20 cellular contexts compared by ENCODE assay signal in the genomic region with DNA sequence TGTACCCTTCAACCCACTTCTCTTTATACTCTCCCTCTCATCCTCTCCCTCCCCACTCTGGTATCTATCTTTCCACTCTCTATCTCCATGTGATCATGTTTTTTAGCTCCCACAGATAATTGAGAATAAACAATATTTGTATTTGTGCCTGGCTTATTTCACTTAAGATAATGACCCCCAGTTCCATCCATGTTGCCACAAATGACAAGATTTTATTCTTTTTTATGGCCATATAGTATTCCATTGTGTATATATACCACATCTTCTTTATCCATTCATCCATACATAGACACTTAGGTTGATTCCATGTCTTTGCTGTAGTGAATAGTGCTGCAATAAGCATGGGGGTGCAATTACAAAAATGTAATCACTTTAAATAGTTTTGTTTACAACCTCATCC.
A peak's percentile ranks its signal among the peaks of the same experiment; 100 is the strongest.
DNase-seq lines count a peak whose midpoint lies in the region; ATAC-seq lines count a peak whose summit lies in the region.
"Had no signal": no experiment of that assay in that cellular context is flagged by ENCODE, and none has a peak within 500 bp of the region (broad histone marks: within the 10 kb centered on the region; RNA-seq: fewer than 3 reads in every experiment).

No MANE protein-coding gene starts in this region.

- POLR2A ChIA-PET in activated CD8-positive, alpha-beta T cell treated with anti-CD3 and anti-CD28 coated beads, Interleukin-2, amount 10 ng/mL, durations not matched to agents 7 days and 5 days (lab: Charles Lee) = no interaction called here

- peaks cover 3% of the 10 kb centered on the region for H3K9me3 Mint-ChIP-seq in T-helper 1 cell treated with Interleukin-12 subunit alpha and Interleukin-12 subunit beta and Interleukin-4 antibody, amounts not matched to agents 30 μg/mL and 1 μg/mL, for 36 hours
- no peaks in the 10 kb centered on the region for H3K9me3 Mint-ChIP-seq in activated naive CD4-positive, alpha-beta T cell treated with anti-CD3 and anti-CD28 coated beads, Interleukin-2, amount 50 U/mL, for 24 hours
- H3K9me3 Mint-ChIP-seq in activated naive CD4-positive, alpha-beta T cell treated with anti-CD3 and anti-CD28 coated beads, Interleukin-2, amount 10 ng/mL, durations not matched to agents 7 days and 5 days = peaks cover 10% of the 10 kb centered on the region
- H3K9me3 Mint-ChIP-seq in activated CD8-positive, alpha-beta T cell treated with anti-CD3 and anti-CD28 coated beads, Interleukin-2, amount 10 ng/mL, durations not matched to agents 7 days and 5 days (ENCODE audit: insufficient read depth) = peaks cover 15% of the 10 kb centered on the region
- H3K9me3 Mint-ChIP-seq: CD8-positive, alpha-beta T cell had no signal

- H3K36me3 Mint-ChIP-seq in T-helper 1 cell treated with Interleukin-12 subunit alpha and Interleukin-12 subunit beta and Interleukin-4 antibody, amounts not matched to agents 30 μg/mL and 1 μg/mL, for 36 hours (ENCODE audit: low read depth) = peaks cover 17% of the 10 kb centered on the region
- H3K36me3 Mint-ChIP-seq in activated naive CD4-positive, alpha-beta T cell treated with anti-CD3 and anti-CD28 coated beads, Interleukin-2, amount 50 U/mL, for 24 hours = peaks cover 2% of the 10 kb centered on the region
- H3K36me3 Mint-ChIP-seq in activated naive CD4-positive, alpha-beta T cell treated with anti-CD3 and anti-CD28 coated beads, Interleukin-2, amount 10 ng/mL, durations not matched to agents 7 days and 5 days = peaks cover 48% of the 10 kb centered on the region
- peaks cover 35% of the 10 kb centered on the region for H3K36me3 Mint-ChIP-seq in activated CD8-positive, alpha-beta T cell treated with anti-CD3 and anti-CD28 coated beads, Interleukin-2, amount 10 ng/mL, durations not matched to agents 7 days and 5 days (ENCODE audit: low read depth)
- H3K36me3 Mint-ChIP-seq: CD8-positive, alpha-beta T cell had no signal

- CTCF ChIA-PET in activated naive CD4-positive, alpha-beta T cell treated with anti-CD3 and anti-CD28 coated beads, Interleukin-2, amount 10 ng/mL, durations not matched to agents 7 days and 5 days (lab: Charles Lee) = interaction anchor here (0.7 kb wide), 1 partner anchor 94 kb away, joined by 3 read pairs; no protein-coding TSS in a partner anchor
- CTCF ChIA-PET in activated CD8-positive, alpha-beta T cell treated with anti-CD3 and anti-CD28 coated beads, Interleukin-2, amount 10 ng/mL, durations not matched to agents 7 days and 5 days (lab: Charles Lee) = no interaction called here

- no peaks in the 10 kb centered on the region for H3K27me3 Mint-ChIP-seq in T-helper 1 cell treated with Interleukin-12 subunit alpha and Interleukin-12 subunit beta and Interleukin-4 antibody, amounts not matched to agents 30 μg/mL and 1 μg/mL, for 36 hours (ENCODE audit: low read depth)
- H3K27me3 Mint-ChIP-seq in activated naive CD4-positive, alpha-beta T cell treated with anti-CD3 and anti-CD28 coated beads, Interleukin-2, amount 50 U/mL, for 24 hours = no peaks in the 10 kb centered on the region
- H3K27me3 Mint-ChIP-seq in activated naive CD4-positive, alpha-beta T cell treated with anti-CD3 and anti-CD28 coated beads, Interleukin-2, amount 10 ng/mL, durations not matched to agents 7 days and 5 days = no peaks in the 10 kb centered on the region
- no peaks in the 10 kb centered on the region for H3K27me3 Mint-ChIP-seq in activated CD8-positive, alpha-beta T cell treated with anti-CD3 and anti-CD28 coated beads, Interleukin-2, amount 10 ng/mL, durations not matched to agents 7 days and 5 days (ENCODE audit: low read depth)

- peaks cover 60% of the 10 kb centered on the region for H3K4me1 Mint-ChIP-seq in T-helper 1 cell treated with Interleukin-12 subunit alpha and Interleukin-12 subunit beta and Interleukin-4 antibody, amounts not matched to agents 30 μg/mL and 1 μg/mL, for 36 hours (ENCODE audit: low read depth)
- peaks cover 45% of the 10 kb centered on the region for H3K4me1 Mint-ChIP-seq in activated naive CD4-positive, alpha-beta T cell treated with anti-CD3 and anti-CD28 coated beads, Interleukin-2, amount 50 U/mL, for 24 hours
- H3K4me1 Mint-ChIP-seq in activated naive CD4-positive, alpha-beta T cell treated with anti-CD3 and anti-CD28 coated beads, Interleukin-2, amount 10 ng/mL, durations not matched to agents 7 days and 5 days = peaks cover 66% of the 10 kb centered on the region
- H3K4me1 Mint-ChIP-seq in activated CD8-positive, alpha-beta T cell treated with anti-CD3 and anti-CD28 coated beads, Interleukin-2, amount 10 ng/mL, durations not matched to agents 7 days and 5 days (ENCODE audit: low read depth) = peaks cover 64% of the 10 kb centered on the region

- no peak for ATAC-seq in activated CD8-positive, alpha-beta T cell treated with anti-CD3 and anti-CD28 coated beads, Interleukin-2, amount 10 ng/mL, durations not matched to agents 7 days and 5 days
- ATAC-seq: CD8-positive, alpha-beta T cell had no signal

- DNase-seq in T-helper 1 cell (no peak), NCI-H345 treated with DMSO at 0.1 percent for 48 hours (lab: John Stamatoyannopoulos, UW; ENCODE audit: unreplicated experiment) (no peak)
- DNase-seq in activated naive CD4-positive, alpha-beta T cell treated with anti-CD3 and anti-CD28 coated beads, Interleukin-2, amount 10 ng/mL, durations not matched to agents 7 days and 5 days = no peak
- DNase-seq in activated CD8-positive, alpha-beta T cell treated with anti-CD3 and anti-CD28 coated beads, Interleukin-2, amount 10 ng/mL, durations not matched to agents 7 days and 5 days = no peak
- no peak for DNase-seq in stimulated activated CD4-positive, alpha-beta T cell treated with anti-CD3 and anti-CD28 coated beads, Interleukin-2, amount 100 ng/mL, for 48 hours
- DNase-seq: 8988T; C1 segment of cervical spinal cord; CD8-positive, alpha-beta T cell; DND-41; GOT3; HCEC 1CT; Karpas-422; MV-4-11; NCI-H1105 treated with DMSO at 0.1 percent for 48 hours; NCI-H2029 treated with DMSO at 0.1 percent for 48 hours; NCI-H226; NCI-H524 treated with DMSO at 0.1 percent for 48 hours; SJCRH30 had no signal

- no peak overlapping the region for H3K4me3 Mint-ChIP-seq in T-helper 1 cell treated with Interleukin-12 subunit alpha and Interleukin-12 subunit beta and Interleukin-4 antibody, amounts not matched to agents 30 μg/mL and 1 μg/mL, for 36 hours
- no peak overlapping the region for H3K4me3 Mint-ChIP-seq in activated naive CD4-positive, alpha-beta T cell treated with anti-CD3 and anti-CD28 coated beads, Interleukin-2, amount 50 U/mL, for 24 hours
- no peak overlapping the region for H3K4me3 Mint-ChIP-seq in activated naive CD4-positive, alpha-beta T cell treated with anti-CD3 and anti-CD28 coated beads, Interleukin-2, amount 10 ng/mL, durations not matched to agents 7 days and 5 days
- H3K4me3 Mint-ChIP-seq in activated CD8-positive, alpha-beta T cell treated with anti-CD3 and anti-CD28 coated beads, Interleukin-2, amount 10 ng/mL, durations not matched to agents 7 days and 5 days = no peak overlapping the region
- H3K4me3 Mint-ChIP-seq: CD8-positive, alpha-beta T cell had no signal

- peak overlapping the region; percentile 71 for H3K27ac Mint-ChIP-seq in T-helper 1 cell treated with Interleukin-12 subunit alpha and Interleukin-12 subunit beta and Interleukin-4 antibody, amounts not matched to agents 30 μg/mL and 1 μg/mL, for 36 hours
- peak overlapping the region; percentile 12 for H3K27ac Mint-ChIP-seq in activated naive CD4-positive, alpha-beta T cell treated with anti-CD3 and anti-CD28 coated beads, Interleukin-2, amount 50 U/mL, for 24 hours
- H3K27ac Mint-ChIP-seq in activated naive CD4-positive, alpha-beta T cell treated with anti-CD3 and anti-CD28 coated beads, Interleukin-2, amount 10 ng/mL, durations not matched to agents 7 days and 5 days = no peak overlapping the region
- H3K27ac Mint-ChIP-seq in activated CD8-positive, alpha-beta T cell treated with anti-CD3 and anti-CD28 coated beads, Interleukin-2, amount 10 ng/mL, durations not matched to agents 7 days and 5 days = peak overlapping the region; percentile 26
- H3K27ac Mint-ChIP-seq: CD8-positive, alpha-beta T cell had no signal
